ENCODE assay signal across 1 cellular context in genomic region chr2:54704688-54705605, GRCh38.
TF ChIP-seq lines count a peak whose summit lies in the region.

No MANE protein-coding gene starts in this region.

TF ChIP-seq in HepG2, 621 proteins besides CTCF, POLR2A, EP300 and RAD21 (continued from another document):
- TF ChIP-seq TBX3 (IDR thresholded peaks at IDR 0.05; ENCODE audit: borderline replicate concordance) (no peak), ZMYM2 (CRISPR knock-in tag; IDR thresholded peaks at IDR 0.05) (no peak), FOXA1 (IDR thresholded peaks at IDR 0.05) (no peak), FOXA1 (CRISPR knock-in tag; IDR thresholded peaks at IDR 0.05) (peak; percentile 19; the same call in 1 of the 2 replicates), ZFY (CRISPR knock-in tag; IDR thresholded peaks at IDR 0.05) (no peak), FOXP1 (IDR thresholded peaks at IDR 0.05) (no peak), FOXP1 (CRISPR knock-in tag; IDR thresholded peaks at IDR 0.05) (no peak), SMYD3 (CRISPR knock-in tag; IDR thresholded peaks at IDR 0.05) (peak; percentile 67; the same call in 1 of the 2 replicates), SMC3 (IDR thresholded peaks at IDR 0.05; ENCODE audit: low read length) (peak; percentile 69), DPF2 (CRISPR knock-in tag; IDR thresholded peaks at IDR 0.05; ENCODE audit: borderline replicate concordance, low read depth) (no peak), ZNF383 (CRISPR knock-in tag; IDR thresholded peaks at IDR 0.05; ENCODE audit: borderline replicate concordance) (no peak), ZNF142 (CRISPR knock-in tag; IDR thresholded peaks at IDR 0.05) (no peak), FOXA3 (CRISPR knock-in tag; IDR thresholded peaks at IDR 0.05) (peak; percentile 45; the same call in 1 of the 2 replicates), CREB1 (IDR thresholded peaks at IDR 0.05) (no peak), CREB1 (CRISPR knock-in tag; IDR thresholded peaks at IDR 0.05) (0 out of 2 replicates have a peak, but pooled peaks have one; percentile 33), TFE3 (CRISPR knock-in tag; IDR thresholded peaks at IDR 0.05) (no peak), PRDM15 (CRISPR knock-in tag; IDR thresholded peaks at IDR 0.05) (no peak), ISL2 (CRISPR knock-in tag; IDR thresholded peaks at IDR 0.05) (no peak), SP2 (CRISPR knock-in tag; IDR thresholded peaks at IDR 0.05) (no peak), ZNF576 (CRISPR knock-in tag; IDR thresholded peaks at IDR 0.05) (no peak), SKIL (CRISPR knock-in tag; IDR thresholded peaks at IDR 0.05; ENCODE audit: borderline replicate concordance) (no peak), STAT6 (CRISPR knock-in tag; IDR thresholded peaks at IDR 0.05; ENCODE audit: borderline replicate concordance) (no peak), KDM5A (IDR thresholded peaks at IDR 0.05; ENCODE audit: borderline replicate concordance, low read length) (peak; percentile 35; the same call in 1 of the 2 replicates), ZBTB43 (CRISPR knock-in tag; conservative IDR thresholded peaks at IDR 0.05) (no peak)
